ENCODE assay signal across 17 cellular contexts in the genomic region with DNA sequence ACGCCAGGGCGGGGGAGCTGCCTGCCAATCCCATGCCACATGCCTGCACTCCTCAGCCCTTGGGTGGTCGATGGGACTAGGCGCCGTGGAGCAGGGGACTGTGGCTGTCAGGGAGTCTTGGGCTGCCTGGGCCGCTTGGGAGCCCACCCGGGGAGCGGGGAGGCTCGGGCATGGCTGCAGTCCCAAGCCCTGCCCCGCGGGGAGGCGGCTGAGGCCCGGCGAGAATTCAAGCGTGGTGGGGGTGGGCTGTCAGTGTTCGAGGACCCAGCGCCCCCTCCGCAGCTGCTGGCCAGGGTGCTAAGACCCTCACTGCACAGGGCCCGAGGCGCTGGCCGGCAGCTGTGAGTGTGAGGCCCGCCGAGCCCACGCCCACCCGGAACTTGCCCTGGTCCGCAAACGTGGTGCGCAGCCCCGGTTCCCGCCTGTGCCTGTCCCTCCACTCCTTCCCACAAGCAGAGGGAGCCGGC.
A peak's percentile ranks its signal among the peaks of the same experiment; 100 is the strongest.
DNase-seq lines count a peak whose midpoint lies in the region; ATAC-seq, FAIRE-seq and TF ChIP-seq lines count a peak whose summit lies in the region.
"Had no signal": no experiment of that assay in that cellular context is flagged by ENCODE, and none has a peak within 500 bp of the region (broad histone marks: within the 10 kb centered on the region; RNA-seq: fewer than 3 reads in every experiment).

No MANE protein-coding gene starts in this region.

- H3K36me3 ChIP-seq in kidney (ENCODE audit: control insufficient read depth in 1 of 2, insufficient read depth in 2 of 2, low read length in 2 of 2) (no peaks in the 10 kb centered on the region), spleen (no peaks in the 10 kb centered on the region)

- peak; percentile 43 for ATAC-seq in stimulated activated naive CD8-positive, alpha-beta T cell treated with anti-CD3 and anti-CD28 coated beads, Interleukin-15, amount 100 ng/mL, for 72 hours
- no peak for ATAC-seq in stimulated activated naive CD8-positive, alpha-beta T cell treated with anti-CD3 and anti-CD28 coated beads, Interleukin-15, Interleukin-2, amounts not matched to agents 100 U/mL and 50 U/mL, for 24 hours
- ATAC-seq in HG03432 (IDR thresholded peaks at IDR 0.05; ENCODE audit: unreplicated experiment) = no peak

- no peaks in the 10 kb centered on the region for H3K4me1 Mint-ChIP-seq in stimulated activated naive CD8-positive, alpha-beta T cell treated with anti-CD3 and anti-CD28 coated beads, Interleukin-15, amount 100 ng/mL, for 72 hours
- H3K4me1 Mint-ChIP-seq: H9 had no signal

- 91 to 96% (median 91%) methylated on average over 18 to 31 of the region's 31 CpGs for WGBS in spleen, 5 donors

- no peak for TF ChIP-seq CTCF in kidney (IDR thresholded peaks at IDR 0.05; ENCODE audit: borderline replicate concordance, extremely low read depth, insufficient read depth)
- TF ChIP-seq CTCF in spleen (IDR thresholded peaks at IDR 0.05 in 8 of 11, conservative IDR thresholded peaks at IDR 0.05 in 3 of 11) = no peak

- H3K27ac Mint-ChIP-seq in stimulated activated naive CD8-positive, alpha-beta T cell treated with anti-CD3 and anti-CD28 coated beads, Interleukin-15, amount 100 ng/mL, for 72 hours = no peak overlapping the region
- H3K27ac Mint-ChIP-seq: CD4-positive, alpha-beta T cell; H9 had no signal

- peaks cover 0 to 6% of the 10 kb centered on the region in 2 donors for H3K9me3 Mint-ChIP-seq in stimulated activated naive CD8-positive, alpha-beta T cell treated with anti-CD3 and anti-CD28 coated beads, Interleukin-15, amount 100 ng/mL, for 72 hours
- H3K9me3 Mint-ChIP-seq: CD4-positive, alpha-beta T cell had no signal

- H3K4me1 ChIP-seq in kidney (ENCODE audit: control insufficient read depth in 1 of 2, insufficient read depth in 1 of 2, low read depth in 1 of 2, low read length in 2 of 2) (no peaks in the 10 kb centered on the region), spleen (no peaks in the 10 kb centered on the region)
- H3K4me1 ChIP-seq: Caco-2 had no signal

- FAIRE-seq in kidney (lab: Jason Lieb, UNC) = no peak
- FAIRE-seq: A204.1, D721Med, G401.6, GM12891 had no signal

- intact Hi-C loops in kidney (cut with DNase I) = no loop called here
- intact Hi-C loops in spleen (cut with DNase I; ENCODE audit: low total_unique reads) = no loop called here

- no peaks in the 10 kb centered on the region for H3K27me3 Mint-ChIP-seq in stimulated activated naive CD8-positive, alpha-beta T cell treated with anti-CD3 and anti-CD28 coated beads, Interleukin-15, amount 100 ng/mL, for 72 hours
- H3K27me3 Mint-ChIP-seq: CD4-positive, alpha-beta T cell had no signal

- H3K27me3 ChIP-seq in spleen (replicated peaks in 1 of 7) = peaks cover 0 to 5% (median 0%) of the 10 kb centered on the region in 7 donors

- no peak for TF ChIP-seq POLR2A in spleen (IDR thresholded peaks at IDR 0.05)

- H3K4me3 ChIP-seq in kidney (ENCODE audit: low read length in 2 of 2) (no peak overlapping the region), spleen (no peak overlapping the region)

- no peak for DNase-seq in stimulated activated naive CD8-positive, alpha-beta T cell treated with anti-CD3 and anti-CD28 coated beads, Interleukin-15, amount 100 ng/mL, for 72 hours
- DNase-seq in stimulated activated naive CD8-positive, alpha-beta T cell treated with anti-CD3 and anti-CD28 coated beads, Interleukin-15, Interleukin-2, amounts not matched to agents 100 U/mL and 50 U/mL, for 24 hours = no peak
- DNase-seq in kidney (peak; percentile 51), spleen (peak; percentile 63), AML-193 (lab: John Stamatoyannopoulos, UW) (no peak), A172 (ENCODE audit: low spot score) (no peak)
- DNase-seq: ACHN; Caco-2; CD4-positive, alpha-beta T cell; GOT3; H9 had no signal

- H3K27ac ChIP-seq in kidney (ENCODE audit: low read depth in 2 of 2, low read length in 2 of 2) = no peak overlapping the region
- no peak overlapping the region for H3K27ac ChIP-seq in spleen
- H3K27ac ChIP-seq: C4-2B had no signal

- no peak overlapping the region for H3K9ac ChIP-seq in kidney (ENCODE audit: low read length in 2 of 2)

- no peak overlapping the region for H3K4me3 Mint-ChIP-seq in stimulated activated naive CD8-positive, alpha-beta T cell treated with anti-CD3 and anti-CD28 coated beads, Interleukin-15, amount 100 ng/mL, for 72 hours
- H3K4me3 Mint-ChIP-seq: CD4-positive, alpha-beta T cell; H9 had no signal

- no peaks in the 10 kb centered on the region for H3K9me3 ChIP-seq in kidney (ENCODE audit: control insufficient read depth in 1 of 2, low read length in 2 of 2)
- H3K9me3 ChIP-seq in spleen = peaks cover 0 to 23% (median 3%) of the 10 kb centered on the region in 8 donors
- H3K9me3 ChIP-seq: Caco-2 had no signal

Comparison
In these comparisons a context has a peak if more than half of its experiments do, and no peak if none do; other contexts are left out.
1. DNase-seq: peak in kidney (single experiment) and spleen (single experiment); none in stimulated activated naive CD8-positive, alpha-beta T cell treated with anti-CD3 and anti-CD28 coated beads, Interleukin-15, amount 100 ng/mL, for 72 hours (0 of 2), stimulated activated naive CD8-positive, alpha-beta T cell treated with anti-CD3 and anti-CD28 coated beads, Interleukin-15, Interleukin-2, amounts not matched to agents 100 U/mL and 50 U/mL, for 24 hours (single experiment), AML-193 (0 of 2) and A172 (single experiment).